In the genomic region with DNA sequence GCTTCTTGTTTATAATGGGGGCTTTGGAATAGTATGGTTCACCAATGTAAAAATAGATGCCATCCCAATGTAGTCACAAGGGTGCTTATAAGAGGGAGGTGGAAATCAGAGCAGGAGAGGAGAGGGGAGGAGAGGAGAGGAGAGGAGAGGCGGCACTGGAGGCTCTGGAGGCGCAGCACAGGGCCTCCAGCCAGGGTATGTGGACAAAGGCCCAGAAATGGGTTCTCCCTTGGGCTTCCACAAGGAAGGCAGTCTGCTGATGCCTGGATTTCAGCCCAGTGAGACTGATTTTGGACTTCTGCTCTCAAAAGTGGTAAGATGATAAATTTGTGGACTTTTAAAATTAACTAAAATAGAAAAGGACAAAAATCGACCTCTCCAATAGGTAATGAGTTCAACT, we compare ENCODE assay signal across 36 cellular contexts.
"Had no signal": no experiment of that assay in that cellular context is flagged by ENCODE, and none has a peak within 500 bp of the region (broad histone marks: within the 10 kb centered on the region; RNA-seq: fewer than 3 reads in every experiment).

No MANE protein-coding gene starts in this region.

- H3K27me3 ChIP-seq: MG63, Peyer's patch had no signal

- ATAC-seq: activated naive CD8-positive, alpha-beta T cell treated with anti-CD3 and anti-CD28 coated beads, Interleukin-2, amount 50 U/mL, for 24 hours; PC-3 had no signal

- H3K4me1 Mint-ChIP-seq: activated naive CD4-positive, alpha-beta T cell treated with anti-CD3 and anti-CD28 coated beads, Interleukin-2, amount 10 ng/mL, durations not matched to agents 7 days and 5 days; activated naive CD8-positive, alpha-beta T cell treated with anti-CD3 and anti-CD28 coated beads, Interleukin-2, amount 50 U/mL, for 24 hours; brain had no signal

- H3K36me3 ChIP-seq: MG63, Peyer's patch had no signal

- H3K27me3 Mint-ChIP-seq: activated B cell treated with CpG ODN at 0.5 μM for 24 hours; activated CD4-positive, alpha-beta memory T cell treated with anti-CD3 and anti-CD28 coated beads for 36 hours; activated naive CD8-positive, alpha-beta T cell; activated naive CD8-positive, alpha-beta T cell treated with anti-CD3 and anti-CD28 coated beads, Interleukin-2, amount 50 U/mL, for 24 hours; brain had no signal

- H3K9me3 ChIP-seq: MG63, Peyer's patch had no signal

- H3K4me3 Mint-ChIP-seq: activated B cell treated with CpG ODN at 0.5 μM for 24 hours; activated CD4-positive, alpha-beta memory T cell treated with anti-CD3 and anti-CD28 coated beads for 36 hours; activated naive CD4-positive, alpha-beta T cell treated with anti-CD3 and anti-CD28 coated beads, Interleukin-2, amount 10 ng/mL, durations not matched to agents 7 days and 5 days; activated naive CD8-positive, alpha-beta T cell; activated naive CD8-positive, alpha-beta T cell treated with anti-CD3 and anti-CD28 coated beads, Interleukin-2, amount 50 U/mL, for 24 hours; brain had no signal

- H3K27ac ChIP-seq: Peyer's patch, VCaP had no signal

- DNase-seq: activated B cell treated with CpG ODN at 0.5 μM for 24 hours; activated CD4-positive, alpha-beta memory T cell treated with anti-CD3 and anti-CD28 coated beads for 36 hours; activated CD4-positive, alpha-beta T cell treated with anti-CD3 and anti-CD28 coated beads for 4 hours; activated CD4-positive, alpha-beta T cell treated with anti-CD3 and anti-CD28 coated beads, Interleukin-2, amount 50 U/mL, for 1 hour; activated CD4-positive, CD25-positive, alpha-beta regulatory T cell treated with anti-CD3 and anti-CD28 coated beads, Interleukin-2, amount 50 U/mL, for 72 hours; activated CD8-positive, alpha-beta memory T cell treated with anti-CD3 and anti-CD28 coated beads, Interleukin-2, amount 50 U/mL, for 4 hours; activated effector memory CD4-positive, alpha-beta T cell treated with Interleukin-2 at 50 U/mL for 16 hours; activated naive CD4-positive, alpha-beta T cell treated with anti-CD3 and anti-CD28 coated beads, Interleukin-2, amount 10 ng/mL, durations not matched to agents 7 days and 5 days; activated naive CD8-positive, alpha-beta T cell treated with anti-CD3 and anti-CD28 coated beads, Interleukin-2, amount 50 U/mL, for 24 hours; activated T-cell treated with anti-CD3 and anti-CD28 coated beads for 4 hours; activated T-cell treated with anti-CD3 and anti-CD28 coated beads, Interleukin-2, amount 50 U/mL, for 48 hours; central memory CD4-positive, alpha-beta T cell; Karpas-422; MG63; MV-4-11; NCI-H1092; NCI-H1417; NCI-H146; NCI-H187; NCI-H2029 treated with DMSO at 0.1 percent for 48 hours; NCI-H2107; NCI-H2171; NCI-H510A; NCI-H526; NCI-H748 treated with DMSO at 0.1 percent for 48 hours; NK-92 treated with Interleukin-12 subunit alpha and Interleukin-12 subunit beta, amount 100 ng/mL, for 24 hours; PC-3; Peyer's patch; RPMI8226; SW 1271; T-helper 1 cell; T-helper 2 cell; T-helper 9 cell had no signal

- H3K27ac Mint-ChIP-seq: activated B cell treated with CpG ODN at 0.5 μM for 24 hours; activated CD4-positive, alpha-beta memory T cell treated with anti-CD3 and anti-CD28 coated beads for 36 hours; activated naive CD4-positive, alpha-beta T cell treated with anti-CD3 and anti-CD28 coated beads, Interleukin-2, amount 10 ng/mL, durations not matched to agents 7 days and 5 days; activated naive CD8-positive, alpha-beta T cell; activated naive CD8-positive, alpha-beta T cell treated with anti-CD3 and anti-CD28 coated beads, Interleukin-2, amount 50 U/mL, for 24 hours; brain had no signal

- H3K4me1 ChIP-seq: Peyer's patch had no signal

- H3K4me3 ChIP-seq: MG63, Peyer's patch had no signal

- H3K36me3 Mint-ChIP-seq: activated naive CD4-positive, alpha-beta T cell treated with anti-CD3 and anti-CD28 coated beads, Interleukin-2, amount 10 ng/mL, durations not matched to agents 7 days and 5 days had no signal
